ENCODE assay signal across 1 cellular context in the genomic region with DNA sequence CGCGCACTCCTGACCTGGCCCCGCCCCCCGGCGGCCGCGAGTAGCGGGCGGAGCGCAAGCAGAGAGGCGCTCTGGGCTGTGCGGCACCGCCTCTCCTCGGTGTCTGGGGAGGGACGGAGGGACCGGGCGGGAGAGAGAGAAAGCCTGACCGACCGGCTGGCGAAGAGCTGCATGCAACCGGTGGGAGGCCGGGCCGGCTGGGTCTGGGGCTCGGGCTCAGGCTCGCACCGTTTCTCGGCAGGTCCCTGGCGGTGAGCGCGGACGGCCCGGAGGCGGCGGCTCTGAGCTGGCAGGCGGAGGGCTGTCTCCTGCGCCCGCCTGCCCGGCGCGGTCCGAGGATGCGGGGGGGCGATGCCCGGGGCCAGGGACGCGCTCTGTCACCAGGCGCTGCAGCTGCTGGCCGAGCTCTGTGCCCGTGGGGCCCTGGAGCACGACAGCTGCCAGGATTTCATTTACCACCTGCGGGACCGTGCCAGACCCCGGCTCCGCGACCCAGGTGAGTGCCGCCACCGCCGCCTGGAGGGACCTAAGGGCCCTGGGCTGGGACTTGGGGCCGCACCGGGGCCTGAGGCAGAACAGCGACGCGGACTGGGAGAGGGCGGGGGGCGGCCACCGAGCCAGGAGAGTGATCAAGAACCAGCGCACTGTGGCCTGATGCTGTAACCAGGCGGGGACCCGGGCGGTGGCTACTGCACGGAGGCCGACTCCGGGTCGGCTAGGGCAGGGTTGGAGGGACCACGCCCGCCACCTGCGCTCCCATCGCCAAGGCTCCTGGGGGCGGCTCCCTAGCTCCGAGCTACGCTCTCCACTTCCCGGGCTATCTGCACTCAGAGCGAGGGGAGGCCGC.
TF ChIP-seq lines count a peak whose summit lies in the region.

A gene with protein sequence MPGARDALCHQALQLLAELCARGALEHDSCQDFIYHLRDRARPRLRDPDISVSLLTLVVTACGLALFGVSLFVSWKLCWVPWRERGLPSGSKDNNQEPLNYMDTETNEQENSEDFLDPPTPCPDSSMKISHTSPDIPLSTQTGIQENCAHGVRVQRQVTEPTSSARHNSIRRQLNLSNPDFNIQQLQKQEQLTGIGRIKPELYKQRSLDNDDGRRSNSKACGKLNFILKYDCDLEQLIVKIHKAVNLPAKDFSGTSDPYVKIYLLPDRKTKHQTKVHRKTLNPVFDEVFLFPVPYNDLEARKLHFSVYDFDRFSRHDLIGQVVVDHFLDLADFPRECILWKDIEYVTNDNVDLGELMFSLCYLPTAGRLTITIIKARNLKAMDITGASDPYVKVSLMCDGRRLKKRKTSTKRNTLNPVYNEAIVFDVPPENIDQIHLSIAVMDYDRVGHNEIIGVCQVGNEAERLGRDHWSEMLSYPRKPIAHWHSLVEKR (plus strand): TSS at position 69 of the 847 bp plus-strand sequence. CDS start 283 bp downstream, at position 352.

TF ChIP-seq in liver, 16 proteins besides CTCF, POLR2A, EP300 and RAD21 (continued from another document):
- TF ChIP-seq, protein P1, sequence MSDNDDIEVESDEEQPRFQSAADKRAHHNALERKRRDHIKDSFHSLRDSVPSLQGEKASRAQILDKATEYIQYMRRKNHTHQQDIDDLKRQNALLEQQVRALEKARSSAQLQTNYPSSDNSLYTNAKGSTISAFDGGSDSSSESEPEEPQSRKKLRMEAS (IDR thresholded peaks at IDR 0.05): no peak
- TF ChIP-seq FOXA2 (IDR thresholded peaks at IDR 0.05) (no peak), FOXA1 (IDR thresholded peaks at IDR 0.05) (no peak)
